20 cellular contexts compared by ENCODE assay signal in the genomic region with DNA sequence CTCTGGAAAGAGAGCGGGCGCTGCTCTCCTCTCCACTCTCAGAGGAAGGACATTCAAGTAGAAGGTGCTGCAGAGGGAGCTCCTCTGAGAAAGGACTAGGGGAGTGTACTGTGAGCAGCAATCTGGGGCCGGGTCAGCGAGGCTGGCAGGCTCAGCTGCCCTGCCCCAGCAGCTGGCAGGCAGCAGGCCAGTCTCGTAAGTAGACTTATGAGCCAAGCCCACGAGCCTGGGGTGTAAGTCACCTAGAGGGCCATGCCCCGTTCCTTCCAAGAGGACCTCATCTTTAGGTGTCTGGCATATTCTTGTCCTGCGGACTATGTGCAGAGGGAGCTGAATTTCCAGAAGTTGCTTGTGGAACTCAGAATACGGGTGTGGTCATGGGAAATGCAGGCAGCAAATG.
"Had no signal": no experiment of that assay in that cellular context is flagged by ENCODE, and none has a peak within 500 bp of the region (broad histone marks: within the 10 kb centered on the region; RNA-seq: fewer than 3 reads in every experiment).

No MANE protein-coding gene starts in this region.

- H3K4me3 Mint-ChIP-seq: activated CD4-positive, alpha-beta T cell treated with anti-CD3 and anti-CD28 coated beads, Interleukin-2, amount 10 ng/mL, durations not matched to agents 7 days and 5 days; activated naive CD4-positive, alpha-beta T cell treated with anti-CD3 and anti-CD28 coated beads, Interleukin-2, amount 50 U/mL, for 24 hours; nephron had no signal

- H3K27ac Mint-ChIP-seq: activated CD4-positive, alpha-beta T cell treated with anti-CD3 and anti-CD28 coated beads, Interleukin-2, amount 10 ng/mL, durations not matched to agents 7 days and 5 days; activated naive CD4-positive, alpha-beta T cell treated with anti-CD3 and anti-CD28 coated beads, Interleukin-2, amount 50 U/mL, for 24 hours; nephron; progenitor cell of endocrine pancreas had no signal

- H3K9me3 Mint-ChIP-seq: activated CD4-positive, alpha-beta T cell treated with anti-CD3 and anti-CD28 coated beads, Interleukin-2, amount 10 ng/mL, durations not matched to agents 7 days and 5 days; activated naive CD4-positive, alpha-beta T cell treated with anti-CD3 and anti-CD28 coated beads, Interleukin-2, amount 50 U/mL, for 24 hours; nephron had no signal

- H3K27me3 Mint-ChIP-seq: activated CD4-positive, alpha-beta T cell treated with anti-CD3 and anti-CD28 coated beads, Interleukin-2, amount 10 ng/mL, durations not matched to agents 7 days and 5 days; activated naive CD4-positive, alpha-beta T cell treated with anti-CD3 and anti-CD28 coated beads, Interleukin-2, amount 50 U/mL, for 24 hours; progenitor cell of endocrine pancreas had no signal

- H3K4me3 ChIP-seq: gastroesophageal sphincter, hepatocyte, lung, sigmoid colon, tibial artery had no signal

- H3K36me3 ChIP-seq: brain microvascular endothelial cell had no signal

- H3K27ac ChIP-seq: brain microvascular endothelial cell, gastroesophageal sphincter, hepatocyte, sigmoid colon had no signal

- H3K27me3 ChIP-seq: brain microvascular endothelial cell, gastroesophageal sphincter, hepatocyte, sigmoid colon, tibial artery had no signal

- DNase-seq: activated CD4-positive, alpha-beta T cell treated with anti-CD3 and anti-CD28 coated beads, Interleukin-2, amount 10 ng/mL, durations not matched to agents 7 days and 5 days; activated CD4-positive, CD25-positive, alpha-beta regulatory T cell; activated T-cell treated with anti-CD3 and anti-CD28 coated beads for 4 hours; amniotic stem cell; brain microvascular endothelial cell; effector CD4-positive, alpha-beta T cell; kidney; midbrain; occipital lobe; sigmoid colon; T-helper 2 cell had no signal

- H3K4me1 Mint-ChIP-seq: activated CD4-positive, alpha-beta T cell treated with anti-CD3 and anti-CD28 coated beads, Interleukin-2, amount 10 ng/mL, durations not matched to agents 7 days and 5 days; activated naive CD4-positive, alpha-beta T cell treated with anti-CD3 and anti-CD28 coated beads, Interleukin-2, amount 50 U/mL, for 24 hours had no signal

- ATAC-seq: gastroesophageal sphincter had no signal

- FAIRE-seq: colon, kidney, TTC549 had no signal

- H3K9me3 ChIP-seq: gastroesophageal sphincter, sigmoid colon, tibial artery had no signal
